15 cellular contexts compared by ENCODE assay signal in the genomic region with DNA sequence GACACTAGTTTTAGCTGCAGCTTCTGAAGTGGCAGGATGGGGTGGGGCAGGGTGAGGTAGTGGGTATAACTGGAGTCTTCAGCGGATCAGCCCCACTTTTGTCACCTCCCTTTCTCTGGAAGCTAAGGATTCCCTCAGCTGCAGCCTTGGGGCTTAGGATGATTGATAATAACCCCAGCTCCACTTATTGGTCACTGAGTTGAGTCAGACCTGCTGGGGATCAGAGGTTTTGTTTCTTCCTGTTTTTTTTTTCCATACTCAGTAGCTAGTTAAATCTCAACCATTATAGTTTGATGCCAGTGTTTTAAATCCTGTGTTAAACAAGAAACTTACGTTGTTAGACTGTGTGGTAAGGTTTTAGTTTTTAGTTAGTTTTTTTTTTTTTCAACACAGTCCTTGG. TPM values are rescaled to one million over a fixed set of nuclear protein-coding genes. Genes with fewer than 3 reads are reported as not detected.
DNase-seq lines count a peak whose midpoint lies in the region; ATAC-seq and TF ChIP-seq lines count a peak whose summit lies in the region.
"Had no signal": no experiment of that assay in that cellular context is flagged by ENCODE, and none has a peak within 500 bp of the region (broad histone marks: within the 10 kb centered on the region; RNA-seq: fewer than 3 reads in every experiment).

No MANE protein-coding gene starts in this region.

- CTCF ChIA-PET in PC-9 (lab: Charles Lee), result no interaction called here

- no peak overlapping the region for H3K4me3 ChIP-seq in PC-9
- H3K4me3 ChIP-seq: SK-N-MC had no signal

- peak; percentile 80 for DNase-seq in HCEC 1CT
- DNase-seq in PC-9, result peak in 1 of 2 experiments; percentile 47
- DNase-seq in fibroblast of peridontal ligament (ENCODE audit: extremely low read depth), result peak; percentile 43
- DNase-seq in stimulated activated naive B cell treated with anti-CD40 and anti-IgM and Interleukin-4, amounts not matched to agents 10 μg/mL and 1 μg/mL and 100 μg/mL, for 72 hours, result no peak
- DNase-seq in NCI-H1694 treated with DMSO at 0.1 percent for 48 hours (lab: John Stamatoyannopoulos, UW), result no peak
- DNase-seq in CD1c-positive myeloid dendritic cell (ENCODE audit: extremely low spot score), result no peak
- DNase-seq in natural killer cell, result no peak
- DNase-seq: activated CD4-positive, alpha-beta T cell treated with anti-CD3 and anti-CD28 coated beads for 36 hours; Caco-2; NCI-H146; NCI-H774; stimulated activated CD4-positive, alpha-beta T cell treated with anti-CD3 and anti-CD28 coated beads, Interleukin-4, amount 100 ng/mL, for 24 hours; stimulated activated naive CD8-positive, alpha-beta T cell treated with anti-CD3 and anti-CD28 coated beads, Interleukin-15, Interleukin-2, amounts not matched to agents 100 U/mL and 50 U/mL, for 24 hours had no signal

- ATAC-seq in stimulated activated naive B cell treated with anti-CD40 and anti-IgM and Interleukin-4, amounts not matched to agents 10 μg/mL and 1 μg/mL and 100 μg/mL, for 72 hours (replicated peaks), result peak; percentile 83 to 85
- no peak for ATAC-seq in natural killer cell
- ATAC-seq: activated CD4-positive, alpha-beta T cell treated with anti-CD3 and anti-CD28 coated beads for 36 hours; stimulated activated naive CD8-positive, alpha-beta T cell treated with anti-CD3 and anti-CD28 coated beads, Interleukin-15, Interleukin-2, amounts not matched to agents 100 U/mL and 50 U/mL, for 24 hours had no signal

- no peaks in the 10 kb centered on the region for H3K9me3 ChIP-seq in PC-9 (ENCODE audit: insufficient read depth, low read depth)
- H3K9me3 ChIP-seq: Caco-2 had no signal

- H3K9me2 ChIP-seq in PC-9 (ENCODE audit: insufficient read depth), result no peaks in the 10 kb centered on the region

- no peaks in the 10 kb centered on the region for H3K27me3 Mint-ChIP-seq in stimulated activated naive B cell treated with anti-CD40 and anti-IgM and Interleukin-4, amounts not matched to agents 10 μg/mL and 1 μg/mL and 100 μg/mL, for 72 hours
- peaks cover 0 to 7% of the 10 kb centered on the region in 2 donors for H3K27me3 Mint-ChIP-seq in natural killer cell (ENCODE audit: low read depth in 2 of 2)
- H3K27me3 Mint-ChIP-seq: progenitor cell of endocrine pancreas had no signal

- H4K20me1 ChIP-seq in PC-9 (ENCODE audit: insufficient read depth), result peaks cover 7% of the 10 kb centered on the region; the same call in 1 of the 2 replicates

- peaks cover 26% of the 10 kb centered on the region for H3K4me1 ChIP-seq in PC-9 (replicated peaks; ENCODE audit: insufficient read depth)

- peaks cover 0 to 1% of the 10 kb centered on the region in 2 donors for H3K9me3 Mint-ChIP-seq in stimulated activated naive B cell treated with anti-CD40 and anti-IgM and Interleukin-4, amounts not matched to agents 10 μg/mL and 1 μg/mL and 100 μg/mL, for 72 hours
- no peaks in the 10 kb centered on the region for H3K9me3 Mint-ChIP-seq in natural killer cell

- peak overlapping the region; percentile 54 for H3K4me2 ChIP-seq in PC-9

- intact Hi-C loops in PC-9 (cut with micrococcal nuclease; ENCODE audit: unreplicated experiment), result no loop called here
- intact Hi-C loops in natural killer cell (cut with micrococcal nuclease), result no loop called here

- no peak overlapping the region for H3K4me3 Mint-ChIP-seq in stimulated activated naive B cell treated with anti-CD40 and anti-IgM and Interleukin-4, amounts not matched to agents 10 μg/mL and 1 μg/mL and 100 μg/mL, for 72 hours
- no peak overlapping the region for H3K4me3 Mint-ChIP-seq in natural killer cell
- H3K4me3 Mint-ChIP-seq: activated CD4-positive, alpha-beta T cell treated with anti-CD3 and anti-CD28 coated beads for 36 hours had no signal

- peaks cover 8 to 9% of the 10 kb centered on the region in 2 donors for H3K36me3 Mint-ChIP-seq in stimulated activated naive B cell treated with anti-CD40 and anti-IgM and Interleukin-4, amounts not matched to agents 10 μg/mL and 1 μg/mL and 100 μg/mL, for 72 hours
- H3K36me3 Mint-ChIP-seq in natural killer cell, result no peaks in the 10 kb centered on the region

- H3K79me2 ChIP-seq in PC-9 (ENCODE audit: low read depth), result peaks cover 89% of the 10 kb centered on the region

- POLR2A ChIA-PET in PC-9 (lab: Charles Lee; ENCODE audit: unreplicated experiment), result interaction anchor here (0.6 kb wide), 1 partner anchor 376 kb away, joined by 4 read pairs; no protein-coding TSS in a partner anchor

- no peak overlapping the region for H2AFZ ChIP-seq in PC-9

- H3K27ac ChIP-seq in PC-9, result 0 out of 2 replicates have a peak overlapping the region, but pooled peaks have one; percentile 27
- H3K27ac ChIP-seq: SK-N-MC had no signal

- TF ChIP-seq CTCF in PC-9 (conservative IDR thresholded peaks at IDR 0.05), result no peak
- no peak for TF ChIP-seq CTCF in natural killer cell (IDR thresholded peaks at IDR 0.05)

- no peak overlapping the region for H3K27ac Mint-ChIP-seq in stimulated activated naive B cell treated with anti-CD40 and anti-IgM and Interleukin-4, amounts not matched to agents 10 μg/mL and 1 μg/mL and 100 μg/mL, for 72 hours
- H3K27ac Mint-ChIP-seq in natural killer cell, result no peak overlapping the region
- H3K27ac Mint-ChIP-seq: activated CD4-positive, alpha-beta T cell treated with anti-CD3 and anti-CD28 coated beads for 36 hours; progenitor cell of endocrine pancreas had no signal

- no peaks in the 10 kb centered on the region for H3K27me3 ChIP-seq in PC-9 (ENCODE audit: insufficient read depth, low read depth)

- peaks cover 5% of the 10 kb centered on the region; the same call in 1 of the 2 replicates for H3F3A ChIP-seq in PC-9 (ENCODE audit: insufficient read depth, low read depth)

- no TSS peak for BruUV-seq in PC-9 (replicated peaks; lab: Mats Ljungman, UMichigan)

- no peaks in the 10 kb centered on the region; the same call in 1 of the 2 replicates for H3K36me3 ChIP-seq in PC-9 (ENCODE audit: low read depth)

- H3K4me1 Mint-ChIP-seq in stimulated activated naive B cell treated with anti-CD40 and anti-IgM and Interleukin-4, amounts not matched to agents 10 μg/mL and 1 μg/mL and 100 μg/mL, for 72 hours, result peaks cover 20 to 36% of the 10 kb centered on the region in 2 donors
- H3K4me1 Mint-ChIP-seq in natural killer cell, result no peaks in the 10 kb centered on the region
- H3K4me1 Mint-ChIP-seq: activated CD4-positive, alpha-beta T cell treated with anti-CD3 and anti-CD28 coated beads for 36 hours had no signal

RNA-seq across cellular contexts. Expression of gene LAMC1, which starts 57.2 kb away (rescaled TPM):
- total RNA-seq in PC-9 (2021), result 95.5 and 121 TPM in 2 replicates
- under 1 TPM; 0.33 to 0.66 (median 0.58) TPM for total RNA-seq in natural killer cell

Comparison
In these comparisons a context has a peak if more than half of its experiments do, and no peak if none do; other contexts are left out.
1. DNase-seq: peak in HCEC 1CT (single experiment) and fibroblast of peridontal ligament (single experiment); none in stimulated activated naive B cell treated with anti-CD40 and anti-IgM and Interleukin-4, amounts not matched to agents 10 μg/mL and 1 μg/mL and 100 μg/mL, for 72 hours (single experiment), NCI-H1694 treated with DMSO at 0.1 percent for 48 hours (single experiment), CD1c-positive myeloid dendritic cell (single experiment) and natural killer cell (single experiment).
2. ATAC-seq: peak in stimulated activated naive B cell treated with anti-CD40 and anti-IgM and Interleukin-4, amounts not matched to agents 10 μg/mL and 1 μg/mL and 100 μg/mL, for 72 hours (2 of 2); none in natural killer cell (0 of 3).
3. RNA of gene LAMC1, which starts 57.2 kb away (total RNA-seq): 95.5 to 121 TPM in PC-9; 0.33 to 0.66 TPM in natural killer cell; every median in the first group is over 10 times any median in the second.